25 cellular contexts compared by ENCODE assay signal in genomic region chr5:62603934-62604333, GRCh38.
"Had no signal": no experiment of that assay in that cellular context is flagged by ENCODE, and none has a peak within 500 bp of the region (broad histone marks: within the 10 kb centered on the region; RNA-seq: fewer than 3 reads in every experiment).

No MANE protein-coding gene starts in this region.

- H3K27ac Mint-ChIP-seq: activated CD4-positive, alpha-beta T cell treated with anti-CD3 and anti-CD28 coated beads for 36 hours; activated CD8-positive, alpha-beta T cell treated with anti-CD3 and anti-CD28 coated beads, Interleukin-2, amount 10 ng/mL, durations not matched to agents 7 days and 5 days; activated naive CD4-positive, alpha-beta T cell treated with anti-CD3 and anti-CD28 coated beads, Interleukin-2, amount 50 U/mL, for 24 hours had no signal

- H3K9me3 Mint-ChIP-seq: activated naive CD4-positive, alpha-beta T cell treated with anti-CD3 and anti-CD28 coated beads, Interleukin-2, amount 50 U/mL, for 24 hours had no signal

- H3K36me3 ChIP-seq: ascending aorta, cardiac muscle cell, Peyer's patch, WERI-Rb-1 had no signal

- H3K27ac ChIP-seq: ascending aorta, body of pancreas, cardiac muscle cell, Peyer's patch, RWPE1, SJCRH30, WERI-Rb-1 had no signal

- H3K4me2 ChIP-seq: SK-N-SH had no signal

- H3K4me3 ChIP-seq: ascending aorta, body of pancreas, cardiac muscle cell, Peyer's patch, SJCRH30 had no signal

- H3K4me3 Mint-ChIP-seq: activated CD4-positive, alpha-beta T cell treated with anti-CD3 and anti-CD28 coated beads for 36 hours; activated CD8-positive, alpha-beta T cell treated with anti-CD3 and anti-CD28 coated beads, Interleukin-2, amount 10 ng/mL, durations not matched to agents 7 days and 5 days; activated naive CD4-positive, alpha-beta T cell treated with anti-CD3 and anti-CD28 coated beads, Interleukin-2, amount 50 U/mL, for 24 hours had no signal

- H3K9me2 ChIP-seq: SK-N-SH had no signal

- H3K27me3 Mint-ChIP-seq: activated CD4-positive, alpha-beta T cell treated with anti-CD3 and anti-CD28 coated beads for 36 hours; activated naive CD4-positive, alpha-beta T cell treated with anti-CD3 and anti-CD28 coated beads, Interleukin-2, amount 50 U/mL, for 24 hours had no signal

- H3K9ac ChIP-seq: SK-N-SH had no signal

- H3K9me3 ChIP-seq: ascending aorta, body of pancreas, Peyer's patch, SJCRH30, SK-N-SH had no signal

- H3K27me3 ChIP-seq: ascending aorta, body of pancreas, cardiac muscle cell, Peyer's patch, SJCRH30 had no signal

- DNase-seq: activated CD4-positive, alpha-beta T cell treated with anti-CD3 and anti-CD28 coated beads for 36 hours; activated CD4-positive, alpha-beta T cell treated with anti-CD3 and anti-CD28 coated beads, Interleukin-2, amount 50 U/mL, for 1 hour; activated CD8-positive, alpha-beta memory T cell treated with anti-CD3 and anti-CD28 coated beads, Interleukin-2, amount 50 U/mL, for 48 hours; activated CD8-positive, alpha-beta T cell treated with anti-CD3 and anti-CD28 coated beads, Interleukin-2, amount 10 ng/mL, durations not matched to agents 7 days and 5 days; activated T-cell treated with anti-CD3 and anti-CD28 coated beads, Interleukin-2, amount 50 U/mL, for 1 hour; amniotic stem cell; body of pancreas; NCI-H1092 treated with DMSO at 0.1 percent for 48 hours; NCI-H1417 treated with DMSO at 0.1 percent for 48 hours; NCI-H1694 treated with DMSO at 0.1 percent for 48 hours; NCI-H2029 treated with DMSO at 0.1 percent for 48 hours; NCI-H345; NCI-H510A; NCI-H526 treated with DMSO at 0.1 percent for 48 hours; NCI-H82; Peyer's patch; Right ventricle myocardium superior; SJCRH30; SK-N-SH; T-helper 1 cell; WERI-Rb-1 had no signal

- H3K4me1 ChIP-seq: ascending aorta, Peyer's patch, SJCRH30 had no signal

- ATAC-seq: activated CD4-positive, alpha-beta T cell treated with anti-CD3 and anti-CD28 coated beads for 36 hours; body of pancreas had no signal
